15 cellular contexts compared by ENCODE assay signal in the genomic region with DNA sequence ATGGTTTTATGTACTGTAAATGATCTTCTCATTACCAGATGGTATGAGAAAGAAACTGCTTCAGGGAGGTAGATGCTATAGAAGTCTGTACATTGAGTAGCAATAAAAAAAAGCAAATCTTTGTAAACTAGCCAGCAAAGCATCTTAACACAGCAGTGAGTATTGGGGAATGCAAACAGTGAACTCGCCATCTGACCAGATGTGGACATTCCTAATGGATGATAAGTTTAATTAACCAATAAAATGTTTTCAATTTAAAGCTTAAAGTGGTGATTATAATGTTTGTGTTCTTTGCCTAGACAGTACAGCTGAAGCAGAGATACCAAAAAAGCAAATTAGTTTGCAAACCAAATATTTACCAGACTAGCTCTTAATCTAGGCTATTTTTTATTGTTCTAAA.
DNase-seq lines count a peak whose midpoint lies in the region; ATAC-seq and TF ChIP-seq lines count a peak whose summit lies in the region.
"Had no signal": no experiment of that assay in that cellular context is flagged by ENCODE, and none has a peak within 500 bp of the region (broad histone marks: within the 10 kb centered on the region; RNA-seq: fewer than 3 reads in every experiment).

No MANE protein-coding gene starts in this region.

- DNase-seq in AG09319 (ENCODE audit: extremely low read depth, low read depth) (peak; percentile 1), HCEC 1CT (peak; percentile 23), fibroblast of peridontal ligament (ENCODE audit: extremely low read depth) (peak; percentile 48), erythroblast (lab: John Stamatoyannopoulos, UW) (no peak), DMS53 (lab: John Stamatoyannopoulos, UW) (no peak), NCI-H345 treated with DMSO at 0.1 percent for 48 hours (lab: John Stamatoyannopoulos, UW; ENCODE audit: unreplicated experiment) (no peak), NCI-H2196 (lab: John Stamatoyannopoulos, UW; ENCODE audit: unreplicated experiment) (no peak)
- DNase-seq: ACHN; KG1; NCI-H1105; NCI-H187 treated with DMSO at 0.1 percent for 48 hours; NCI-H526; NK-92 treated with Interleukin-12 subunit alpha and Interleukin-12 subunit beta, amount 100 ng/mL, for 24 hours; T-helper 1 cell had no signal

- no peak for ATAC-seq in SK-N-SH treated with all-trans-retinoic acid at 6 μM for 48 hours

- TF ChIP-seq POLR2A in erythroblast (IDR thresholded peaks at IDR 0.05; ENCODE audit: low read length): no peak

- TF ChIP-seq CTCF in AG09319 (IDR thresholded peaks at IDR 0.05; ENCODE audit: low read depth, low read length): no peak

TF ChIP-seq in SK-N-SH treated with all-trans-retinoic acid at 6 μM for 48 hours, 23 proteins besides CTCF, POLR2A, EP300 and RAD21:
- TF ChIP-seq TSHZ2 (CRISPR knock-in tag; IDR thresholded peaks at IDR 0.05): peak; percentile 81; the same call in 1 of the 2 replicates
- peak; percentile 88 for TF ChIP-seq TCF4 (CRISPR knock-in tag; IDR thresholded peaks at IDR 0.05; ENCODE audit: borderline replicate concordance)
- TF ChIP-seq, protein P1, sequence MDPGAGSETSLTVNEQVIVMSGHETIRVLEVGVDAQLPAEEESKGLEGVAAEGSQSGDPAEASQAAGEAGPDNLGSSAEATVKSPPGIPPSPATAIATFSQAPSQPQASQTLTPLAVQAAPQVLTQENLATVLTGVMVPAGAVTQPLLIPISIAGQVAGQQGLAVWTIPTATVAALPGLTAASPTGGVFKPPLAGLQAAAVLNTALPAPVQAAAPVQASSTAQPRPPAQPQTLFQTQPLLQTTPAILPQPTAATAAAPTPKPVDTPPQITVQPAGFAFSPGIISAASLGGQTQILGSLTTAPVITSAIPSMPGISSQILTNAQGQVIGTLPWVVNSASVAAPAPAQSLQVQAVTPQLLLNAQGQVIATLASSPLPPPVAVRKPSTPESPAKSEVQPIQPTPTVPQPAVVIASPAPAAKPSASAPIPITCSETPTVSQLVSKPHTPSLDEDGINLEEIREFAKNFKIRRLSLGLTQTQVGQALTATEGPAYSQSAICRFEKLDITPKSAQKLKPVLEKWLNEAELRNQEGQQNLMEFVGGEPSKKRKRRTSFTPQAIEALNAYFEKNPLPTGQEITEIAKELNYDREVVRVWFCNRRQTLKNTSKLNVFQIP (CRISPR knock-in tag; IDR thresholded peaks at IDR 0.05; ENCODE audit: borderline replicate concordance, low read depth): no peak
- TF ChIP-seq ZNF8 (CRISPR knock-in tag; IDR thresholded peaks at IDR 0.05): no peak
- TF ChIP-seq ARNTL (CRISPR knock-in tag; IDR thresholded peaks at IDR 0.05; ENCODE audit: borderline replicate concordance, low read depth): no peak
- TF ChIP-seq ISL1 (CRISPR knock-in tag; IDR thresholded peaks at IDR 0.05): no peak
- TF ChIP-seq CSRNP3 (CRISPR knock-in tag; IDR thresholded peaks at IDR 0.05): 0 out of 2 replicates have a peak, but pooled peaks have one; percentile 29
- no peak for TF ChIP-seq ZFP30 (CRISPR knock-in tag; IDR thresholded peaks at IDR 0.05)
- TF ChIP-seq CREB5 (CRISPR knock-in tag; IDR thresholded peaks at IDR 0.05; ENCODE audit: low read depth): no peak
- TF ChIP-seq ESRRG (CRISPR knock-in tag; IDR thresholded peaks at IDR 0.05): no peak
- TF ChIP-seq CSDC2 (CRISPR knock-in tag; IDR thresholded peaks at IDR 0.05): no peak
- no peak for TF ChIP-seq SNAI2 (CRISPR knock-in tag; IDR thresholded peaks at IDR 0.05)
- no peak for TF ChIP-seq ZNF70 (CRISPR knock-in tag; IDR thresholded peaks at IDR 0.05)
- no peak for TF ChIP-seq RARB (CRISPR knock-in tag; IDR thresholded peaks at IDR 0.05)
- TF ChIP-seq GLIS3 (CRISPR knock-in tag; IDR thresholded peaks at IDR 0.05): no peak
- TF ChIP-seq ZNF565 (CRISPR knock-in tag; conservative IDR thresholded peaks at IDR 0.05; ENCODE audit: low read depth): no peak
- TF ChIP-seq TOX (CRISPR knock-in tag; IDR thresholded peaks at IDR 0.05; ENCODE audit: borderline replicate concordance): no peak
- TF ChIP-seq ZFP3 (CRISPR knock-in tag; IDR thresholded peaks at IDR 0.05): no peak
- no peak for TF ChIP-seq BACH2 (CRISPR knock-in tag; IDR thresholded peaks at IDR 0.05; ENCODE audit: borderline replicate concordance)
- no peak for TF ChIP-seq ZC3H10 (CRISPR knock-in tag; IDR thresholded peaks at IDR 0.05)

Comparison
In these comparisons a context has a peak if more than half of its experiments do, and no peak if none do; other contexts are left out.
1. DNase-seq: peak in AG09319 (single experiment), HCEC 1CT (single experiment) and fibroblast of peridontal ligament (single experiment); none in erythroblast (0 of 2), DMS53 (single experiment), NCI-H345 treated with DMSO at 0.1 percent for 48 hours (single experiment) and NCI-H2196 (single experiment).